11 cellular contexts compared by ENCODE assay signal in genomic region chr1:205913451-205914204, GRCh38. TPM values are rescaled to one million over a fixed set of nuclear protein-coding genes. Genes with fewer than 3 reads are reported as not detected.
A peak's percentile ranks its signal among the peaks of the same experiment; 100 is the strongest.
DNase-seq lines count a peak whose midpoint lies in the region; ATAC-seq and TF ChIP-seq lines count a peak whose summit lies in the region.
"Had no signal": no experiment of that assay in that cellular context is flagged by ENCODE, and none has a peak within 500 bp of the region (broad histone marks: within the 10 kb centered on the region; RNA-seq: fewer than 3 reads in every experiment).

No MANE protein-coding gene starts in this region.

- peaks cover 6 to 11% of the 10 kb centered on the region in 2 donors for H3K4me1 ChIP-seq in lung (ENCODE audit: control insufficient read depth in 2 of 2, insufficient read depth in 2 of 2, low read length in 2 of 2)
- peaks cover 6 to 26% (median 16%) of the 10 kb centered on the region in 4 donors for H3K4me1 ChIP-seq in upper lobe of left lung

- peaks cover 13% of the 10 kb centered on the region for H3K4me1 Mint-ChIP-seq in HFFc6 (ENCODE audit: low read depth)
- peaks cover 0 to 2% of the 10 kb centered on the region in 2 donors for H3K4me1 Mint-ChIP-seq in natural killer cell treated with Interleukin-12 subunit alpha and Interleukin-12 subunit beta and Interleukin-15 and Interleukin-18, amount 100 ng/mL, for 72 hours (ENCODE audit: low read depth in 2 of 2)

- H3K9me3 ChIP-seq in lung (ENCODE audit: control insufficient read depth in 2 of 2, insufficient read depth in 1 of 2, low read length in 1 of 2) (no peaks in the 10 kb centered on the region), upper lobe of left lung (no peaks in the 10 kb centered on the region)
- H3K9me3 ChIP-seq: neutrophil had no signal

- DNase-seq in NCI-H2196 (lab: John Stamatoyannopoulos, UW; ENCODE audit: unreplicated experiment) (peak; percentile 54), NCI-H2196 treated with DMSO at 0.1 percent for 48 hours (lab: John Stamatoyannopoulos, UW; ENCODE audit: unreplicated experiment) (no peak), cerebellum (ENCODE audit: low spot score) (peak; percentile 62), lung (ENCODE audit: low spot score) (peak; percentile 82), upper lobe of left lung (peak in 1 of 2 donors; percentile 69), HFFc6 (no peak)
- no peak for DNase-seq in activated CD4-positive, alpha-beta T cell treated with anti-CD3 and anti-CD28 coated beads, Interleukin-2, amount 50 U/mL, for 4 hours
- no peak for DNase-seq in natural killer cell treated with Interleukin-12 subunit alpha and Interleukin-12 subunit beta and Interleukin-15 and Interleukin-18, amount 100 ng/mL, for 72 hours (ENCODE audit: low spot score)
- DNase-seq: glutamatergic neuron, IMR-90 had no signal

- 31 to 66% methylated on average over 4 of the region's 4 CpGs for WGBS in lung, 2 donors
- 37 to 43% methylated on average over 4 of the region's 4 CpGs for WGBS in upper lobe of left lung, 2 donors

- TF ChIP-seq POLR2A in upper lobe of left lung (IDR thresholded peaks at IDR 0.05): no peak

- no peaks in the 10 kb centered on the region for H3K9me3 Mint-ChIP-seq in HFFc6
- no peaks in the 10 kb centered on the region for H3K9me3 Mint-ChIP-seq in natural killer cell treated with Interleukin-12 subunit alpha and Interleukin-12 subunit beta and Interleukin-15 and Interleukin-18, amount 100 ng/mL, for 72 hours

- H3K36me3 Mint-ChIP-seq in HFFc6 (ENCODE audit: low read depth): no peaks in the 10 kb centered on the region
- H3K36me3 Mint-ChIP-seq in natural killer cell treated with Interleukin-12 subunit alpha and Interleukin-12 subunit beta and Interleukin-15 and Interleukin-18, amount 100 ng/mL, for 72 hours: no peaks in the 10 kb centered on the region

- H3K4me3 ChIP-seq in lung (no peak overlapping the region), upper lobe of left lung (no peak overlapping the region)

- H3K27me3 ChIP-seq in lung (ENCODE audit: control insufficient read depth, insufficient read depth) (no peaks in the 10 kb centered on the region), upper lobe of left lung (no peaks in the 10 kb centered on the region)

- H3K27me3 Mint-ChIP-seq in HFFc6 (ENCODE audit: insufficient read depth): peaks cover 11% of the 10 kb centered on the region
- peaks cover 4 to 8% of the 10 kb centered on the region in 2 donors for H3K27me3 Mint-ChIP-seq in natural killer cell treated with Interleukin-12 subunit alpha and Interleukin-12 subunit beta and Interleukin-15 and Interleukin-18, amount 100 ng/mL, for 72 hours

- peak; percentile 21 for ATAC-seq in lung (ENCODE audit: insufficient read depth, low FRiP score)
- peak; percentile 35 to 82 for ATAC-seq in upper lobe of left lung (ENCODE audit: low FRiP score in 2 of 2)
- no peak for ATAC-seq in natural killer cell treated with Interleukin-12 subunit alpha and Interleukin-12 subunit beta and Interleukin-15 and Interleukin-18, amount 100 ng/mL, for 72 hours

- no peak overlapping the region for H3K4me3 Mint-ChIP-seq in HFFc6
- H3K4me3 Mint-ChIP-seq in natural killer cell treated with Interleukin-12 subunit alpha and Interleukin-12 subunit beta and Interleukin-15 and Interleukin-18, amount 100 ng/mL, for 72 hours: no peak overlapping the region

- no peak overlapping the region for H3K27ac Mint-ChIP-seq in HFFc6
- H3K27ac Mint-ChIP-seq in natural killer cell treated with Interleukin-12 subunit alpha and Interleukin-12 subunit beta and Interleukin-15 and Interleukin-18, amount 100 ng/mL, for 72 hours: no peak overlapping the region

- H3K36me3 ChIP-seq in lung (ENCODE audit: control insufficient read depth in 2 of 2, insufficient read depth in 2 of 2, low read length in 2 of 2): no peaks in the 10 kb centered on the region
- peaks cover 0 to 4% (median 0%) of the 10 kb centered on the region in 4 donors for H3K36me3 ChIP-seq in upper lobe of left lung
- H3K36me3 ChIP-seq: neutrophil had no signal

- TF ChIP-seq EP300 in upper lobe of left lung (IDR thresholded peaks at IDR 0.05): no peak

- H3K27ac ChIP-seq in lung (ENCODE audit: low read depth in 1 of 2, low read length in 1 of 2) (peak overlapping the region; percentile 0 to 96), upper lobe of left lung (peak overlapping the region in 1 of 4 donors; percentile 36)
- H3K27ac ChIP-seq: neutrophil had no signal

- TF ChIP-seq CTCF in lung (IDR thresholded peaks at IDR 0.05; ENCODE audit: control extremely low read depth, extremely low read depth): no peak
- no peak for TF ChIP-seq CTCF in upper lobe of left lung (IDR thresholded peaks at IDR 0.05)
- TF ChIP-seq CTCF in HFFc6 (IDR thresholded peaks at IDR 0.05): no peak

RNA-seq across cellular contexts. Expression of gene SLC26A9, which starts 29.6 kb away (rescaled TPM):
- not detected for total RNA-seq in cerebellum
- total RNA-seq in lung: 10 to 100 TPM in 1 of 2 donors, under 1 TPM in 1; 0.14 to 30.3 TPM
- 10 to 100 TPM; 14.2 to 17.3 TPM for polyA plus RNA-seq in lung
- 10 to 100 TPM; 10.6 to 31.9 (median 20.9) TPM for total RNA-seq in upper lobe of left lung
- total RNA-seq in HFFc6 (2021; fragmentation: NEBNext Ultra II Directional; extraction: Animal tissue kit (Norgen Biotek cat#: 25700)): not detected
- not detected for total RNA-seq in natural killer cell treated with Interleukin-12 subunit alpha and Interleukin-12 subunit beta and Interleukin-15 and Interleukin-18, amount 100 ng/mL, for 72 hours
- total RNA-seq: IMR-90 had no signal
- polyA plus RNA-seq: IMR-90 had no signal

Comparison
In these comparisons a context has a peak if more than half of its experiments do, and no peak if none do; other contexts are left out.
1. DNase-seq: peak in NCI-H2196 (single experiment), cerebellum (single experiment) and lung (single experiment); none in NCI-H2196 treated with DMSO at 0.1 percent for 48 hours (single experiment), activated CD4-positive, alpha-beta T cell treated with anti-CD3 and anti-CD28 coated beads, Interleukin-2, amount 50 U/mL, for 4 hours (0 of 2), HFFc6 (single experiment) and natural killer cell treated with Interleukin-12 subunit alpha and Interleukin-12 subunit beta and Interleukin-15 and Interleukin-18, amount 100 ng/mL, for 72 hours (single experiment).
2. ATAC-seq: peak in lung (single experiment) and upper lobe of left lung (2 of 2); none in natural killer cell treated with Interleukin-12 subunit alpha and Interleukin-12 subunit beta and Interleukin-15 and Interleukin-18, amount 100 ng/mL, for 72 hours (0 of 2).